In genomic region chr17:17626840-17627239, GRCh38 we compare ENCODE assay signal across 21 cellular contexts. TPM values are rescaled to one million over a fixed set of nuclear protein-coding genes. Genes with fewer than 3 reads are reported as not detected.
DNase-seq lines count a peak whose midpoint lies in the region; ATAC-seq and TF ChIP-seq lines count a peak whose summit lies in the region.
"Had no signal": no experiment of that assay in that cellular context is flagged by ENCODE, and none has a peak within 500 bp of the region (broad histone marks: within the 10 kb centered on the region; RNA-seq: fewer than 3 reads in every experiment).

No MANE protein-coding gene starts in this region.

- H3K4me1 ChIP-seq in iPS-18a (ENCODE audit: control insufficient read depth, low read depth, low read length), result peaks cover 9% of the 10 kb centered on the region

- H3K9me3 ChIP-seq in iPS-18a (ENCODE audit: control insufficient read depth, low read depth, low read length), result no peaks in the 10 kb centered on the region
- H3K9me3 ChIP-seq: SJCRH30 had no signal

- peaks cover 14% of the 10 kb centered on the region for H3K4me1 Mint-ChIP-seq in activated CD4-positive, alpha-beta T cell treated with anti-CD3 and anti-CD28 coated beads, Interleukin-2, amount 10 ng/mL, durations not matched to agents 7 days and 5 days
- peaks cover 5% of the 10 kb centered on the region for H3K4me1 Mint-ChIP-seq in progenitor cell of endocrine pancreas (ENCODE audit: low read depth)
- peaks cover 5 to 17% (median 9%) of the 10 kb centered on the region in 4 donors for H3K4me1 Mint-ChIP-seq in naive thymus-derived CD8-positive, alpha-beta T cell

- no peaks in the 10 kb centered on the region for H3K36me3 ChIP-seq in iPS-18a (ENCODE audit: control insufficient read depth, low read depth, low read length)
- H3K36me3 ChIP-seq: SJCRH30 had no signal

- no peak for ATAC-seq in naive thymus-derived CD8-positive, alpha-beta T cell
- ATAC-seq: PC-3, SK-N-SH treated with all-trans-retinoic acid at 6 μM for 48 hours had no signal

- no peak for DNase-seq in activated CD4-positive, alpha-beta T cell treated with anti-CD3 and anti-CD28 coated beads, Interleukin-2, amount 10 ng/mL, durations not matched to agents 7 days and 5 days
- DNase-seq in activated CD4-positive, alpha-beta T cell treated with anti-CD3 and anti-CD28 coated beads for 4 hours, result no peak
- DNase-seq in NCI-H146 treated with DMSO at 0.1 percent for 48 hours (lab: John Stamatoyannopoulos, UW; ENCODE audit: unreplicated experiment) (peak; percentile 2), progenitor cell of endocrine pancreas (ENCODE audit: low spot score, unreplicated experiment) (no peak), NCI-H2196 (lab: John Stamatoyannopoulos, UW; ENCODE audit: unreplicated experiment) (no peak)
- no peak for DNase-seq in stimulated activated CD4-positive, alpha-beta T cell treated with anti-CD3 and anti-CD28 coated beads, Interleukin-4, amount 100 ng/mL, for 24 hours
- no peak for DNase-seq in naive thymus-derived CD8-positive, alpha-beta T cell
- DNase-seq: 8988T; ACHN; DND-41; NCI-H1048; NCI-H187; NCI-H2081 treated with DMSO at 0.1 percent for 48 hours; NCI-H446; NCI-H524 treated with DMSO at 0.1 percent for 48 hours; NCI-H82; NK-92 treated with Interleukin-12 subunit alpha and Interleukin-12 subunit beta, amount 100 ng/mL, for 24 hours; PC-3 had no signal

- H3K4me3 ChIP-seq in iPS-18a (ENCODE audit: low read length), result peak overlapping the region; percentile 21

- CTCF ChIA-PET in activated CD4-positive, alpha-beta T cell treated with anti-CD3 and anti-CD28 coated beads, Interleukin-2, amount 10 ng/mL, durations not matched to agents 7 days and 5 days (lab: Charles Lee), result interaction anchor here (0.6 to 2.2 kb wide), 3 partner anchors 14 to 130 kb away, joined by 4 to 6 read pairs (median 4); partner anchors contain the start of gene RASD1

- no peak overlapping the region for H3K27ac ChIP-seq in iPS-18a (ENCODE audit: low read length)
- H3K27ac ChIP-seq: SJCRH30 had no signal

- peak overlapping the region; percentile 2 for H3K27ac Mint-ChIP-seq in activated CD4-positive, alpha-beta T cell treated with anti-CD3 and anti-CD28 coated beads, Interleukin-2, amount 10 ng/mL, durations not matched to agents 7 days and 5 days
- peak overlapping the region; percentile 33 for H3K27ac Mint-ChIP-seq in progenitor cell of endocrine pancreas
- H3K27ac Mint-ChIP-seq in naive thymus-derived CD8-positive, alpha-beta T cell, result peak overlapping the region in 1 of 10 donors; percentile 75

- H3K9me3 Mint-ChIP-seq in activated CD4-positive, alpha-beta T cell treated with anti-CD3 and anti-CD28 coated beads, Interleukin-2, amount 10 ng/mL, durations not matched to agents 7 days and 5 days, result peaks cover 2% of the 10 kb centered on the region
- no peaks in the 10 kb centered on the region for H3K9me3 Mint-ChIP-seq in progenitor cell of endocrine pancreas (ENCODE audit: low read depth)
- H3K9me3 Mint-ChIP-seq in naive thymus-derived CD8-positive, alpha-beta T cell, result no peaks in the 10 kb centered on the region

- H3K36me3 Mint-ChIP-seq in activated CD4-positive, alpha-beta T cell treated with anti-CD3 and anti-CD28 coated beads, Interleukin-2, amount 10 ng/mL, durations not matched to agents 7 days and 5 days (ENCODE audit: low read depth), result peaks cover 2% of the 10 kb centered on the region
- no peaks in the 10 kb centered on the region for H3K36me3 Mint-ChIP-seq in progenitor cell of endocrine pancreas (ENCODE audit: insufficient read depth)
- H3K36me3 Mint-ChIP-seq in naive thymus-derived CD8-positive, alpha-beta T cell, result no peaks in the 10 kb centered on the region

- no peaks in the 10 kb centered on the region for H3K27me3 ChIP-seq in iPS-18a (ENCODE audit: control insufficient read depth, insufficient read depth, low read length)
- H3K27me3 ChIP-seq: SJCRH30 had no signal

- H3K27me3 Mint-ChIP-seq in activated CD4-positive, alpha-beta T cell treated with anti-CD3 and anti-CD28 coated beads, Interleukin-2, amount 10 ng/mL, durations not matched to agents 7 days and 5 days, result peaks cover 1% of the 10 kb centered on the region
- H3K27me3 Mint-ChIP-seq in progenitor cell of endocrine pancreas, result no peaks in the 10 kb centered on the region
- H3K27me3 Mint-ChIP-seq in naive thymus-derived CD8-positive, alpha-beta T cell, result no peaks in the 10 kb centered on the region

- H3K9ac ChIP-seq in iPS-18a (ENCODE audit: low read length), result no peak overlapping the region

- POLR2A ChIA-PET in activated CD4-positive, alpha-beta T cell treated with anti-CD3 and anti-CD28 coated beads, Interleukin-2, amount 10 ng/mL, durations not matched to agents 7 days and 5 days (lab: Charles Lee), result interaction anchor here (0.6 kb wide), 1 partner anchor 16 kb away, joined by 3 read pairs; no protein-coding TSS in a partner anchor
- POLR2A ChIA-PET in naive thymus-derived CD8-positive, alpha-beta T cell (lab: Charles Lee), result no interaction called here

- no peak for TF ChIP-seq CTCF in progenitor cell of endocrine pancreas (IDR thresholded peaks at IDR 0.05; ENCODE audit: unreplicated experiment)

- no peak overlapping the region for H3K4me3 Mint-ChIP-seq in activated CD4-positive, alpha-beta T cell treated with anti-CD3 and anti-CD28 coated beads, Interleukin-2, amount 10 ng/mL, durations not matched to agents 7 days and 5 days
- H3K4me3 Mint-ChIP-seq in progenitor cell of endocrine pancreas (ENCODE audit: low read depth), result no peak overlapping the region
- no peak overlapping the region for H3K4me3 Mint-ChIP-seq in naive thymus-derived CD8-positive, alpha-beta T cell

RNA-seq across cellular contexts. Expression of gene PEMT, which starts 35.3 kb away (rescaled TPM):
- total RNA-seq in activated CD4-positive, alpha-beta T cell treated with anti-CD3 and anti-CD28 coated beads, Interleukin-2, amount 10 ng/mL, durations not matched to agents 7 days and 5 days, result 10 to 100 TPM; 10.8 to 17.3 TPM
- 61.3 and 67.0 TPM in 2 replicates for total RNA-seq in progenitor cell of endocrine pancreas
- total RNA-seq in naive thymus-derived CD8-positive, alpha-beta T cell, result 10 to 100 TPM; 15.2 to 17.0 TPM
- 10 to 100 TPM; 27.5 to 31.3 (median 28.1) TPM for polyA plus RNA-seq in naive thymus-derived CD8-positive, alpha-beta T cell

RNA-seq across cellular contexts. Expression of gene RAI1, which starts 54.4 kb away (rescaled TPM):
- total RNA-seq in activated CD4-positive, alpha-beta T cell treated with anti-CD3 and anti-CD28 coated beads, Interleukin-2, amount 10 ng/mL, durations not matched to agents 7 days and 5 days, result 10 to 100 TPM; 18.1 to 18.5 TPM
- total RNA-seq in progenitor cell of endocrine pancreas, result 69.0 and 75.0 TPM in 2 replicates
- 10 to 100 TPM; 33.8 to 35.2 TPM for total RNA-seq in naive thymus-derived CD8-positive, alpha-beta T cell
- polyA plus RNA-seq in naive thymus-derived CD8-positive, alpha-beta T cell, result 1 to 10 TPM; 1.5 to 4.0 (median 2.3) TPM
